In genomic region chr1:1628656-1629429, GRCh38 we compare ENCODE assay signal across 8 cellular contexts. TPM values are rescaled to one million over a fixed set of nuclear protein-coding genes. Genes with fewer than 3 reads are reported as not detected.
DNase-seq lines count a peak whose midpoint lies in the region; ATAC-seq and TF ChIP-seq lines count a peak whose summit lies in the region.

No MANE protein-coding gene starts in this region.

- no peaks in the 10 kb centered on the region for H3K9me2 ChIP-seq in DOHH2 (replicated peaks; ENCODE audit: control insufficient read depth, low read length)

- in situ Hi-C loops in brain microvascular endothelial cell (cut with HindIII; ENCODE audit: low pct_ligation_motif_present, low sequenced_read_pairs): no loop called here

- no CpG with 5 or more reads among the region's 55 CpGs for WGBS in trophoblast cell (ENCODE audit: extremely low coverage, insufficient coverage, insufficient read length)

- no peak overlapping the region for H3K18ac ChIP-seq in trophoblast cell (ENCODE audit: low read length)

- no peak overlapping the region for H2BK5ac ChIP-seq in trophoblast cell (ENCODE audit: low read depth, low read length, poor library complexity)

- H3K27ac ChIP-seq in DOHH2 (ENCODE audit: low read depth, low read length): no peak overlapping the region
- H3K27ac ChIP-seq in Peyer's patch: peak overlapping the region; percentile 82 to 91 (median 84)
- H3K27ac ChIP-seq in brain microvascular endothelial cell: no peak overlapping the region
- no peak overlapping the region for H3K27ac ChIP-seq in trophoblast cell (ENCODE audit: low read depth, low read length)
- H3K27ac ChIP-seq in caudate nucleus (ENCODE audit: low read depth, low read length): no peak overlapping the region

- peak in 2 of 3 donors; percentile 26 to 48 for DNase-seq in Peyer's patch
- no peak for DNase-seq in brain microvascular endothelial cell
- no peak for DNase-seq in trophoblast cell
- no peak for DNase-seq in dedifferentiated amniotic fluid mesenchymal stem cell (ENCODE audit: extremely low spot score)
- DNase-seq in caudate nucleus (lab: John Stamatoyannopoulos, UW): no peak
- DNase-seq in NCI-H1694 (lab: John Stamatoyannopoulos, UW): no peak

- no peaks in the 10 kb centered on the region for H3F3A ChIP-seq in DOHH2 (ENCODE audit: control insufficient read depth, insufficient read depth)

- H2AFZ ChIP-seq in trophoblast cell (ENCODE audit: insufficient read depth, low read length, poor library complexity): no peak overlapping the region

- H3K36me3 ChIP-seq in DOHH2 (ENCODE audit: control insufficient read depth, low read length) (no peaks in the 10 kb centered on the region), Peyer's patch (peaks cover 0 to 13% (median 0%) of the 10 kb centered on the region in 3 donors), brain microvascular endothelial cell (replicated peaks) (peaks cover 4% of the 10 kb centered on the region), trophoblast cell (ENCODE audit: control insufficient read depth in 1 of 2, insufficient read depth in 2 of 2, low read length in 2 of 2) (peaks cover 20 to 29% of the 10 kb centered on the region in 2 experiments)

- H3K9ac ChIP-seq in trophoblast cell (ENCODE audit: low read length): no peak overlapping the region

- H3K9me3 ChIP-seq in DOHH2 (ENCODE audit: control insufficient read depth, insufficient read depth, low read length): no peaks in the 10 kb centered on the region
- H3K9me3 ChIP-seq in Peyer's patch: no peaks in the 10 kb centered on the region
- H3K9me3 ChIP-seq in trophoblast cell (ENCODE audit: insufficient read depth, low read depth, low read length): peaks cover 10% of the 10 kb centered on the region

- no peaks in the 10 kb centered on the region for H4K20me1 ChIP-seq in DOHH2 (ENCODE audit: control insufficient read depth, insufficient read depth, low read depth, low read length)

- H4K8ac ChIP-seq in trophoblast cell (ENCODE audit: low read depth, low read length): no peak overlapping the region

- H3K79me1 ChIP-seq in trophoblast cell (ENCODE audit: low read length): peaks cover 4% of the 10 kb centered on the region

- H3K27me3 ChIP-seq in DOHH2 (ENCODE audit: control insufficient read depth, low read length) (no peaks in the 10 kb centered on the region), Peyer's patch (peaks cover 0 to 17% of the 10 kb centered on the region in 2 donors), brain microvascular endothelial cell (replicated peaks) (peaks cover 17% of the 10 kb centered on the region), trophoblast cell (ENCODE audit: insufficient read depth, low read length) (peaks cover 26% of the 10 kb centered on the region)

- no peak overlapping the region for H2BK120ac ChIP-seq in trophoblast cell (ENCODE audit: insufficient read depth, low read length, poor library complexity)

- H3K4me3 ChIP-seq in DOHH2 (ENCODE audit: low read length) (peak overlapping the region; percentile 58), Peyer's patch (peak overlapping the region; percentile 30 to 53 (median 38)), brain microvascular endothelial cell (ENCODE audit: low read depth, low read length) (no peak overlapping the region), trophoblast cell (ENCODE audit: low read depth, low read length) (no peak overlapping the region)

- no peak overlapping the region for H4K12ac ChIP-seq in trophoblast cell (ENCODE audit: low read depth, low read length)

- H3K4ac ChIP-seq in trophoblast cell (ENCODE audit: low read depth, low read length): no peak overlapping the region

- no peak overlapping the region for H4K91ac ChIP-seq in trophoblast cell (ENCODE audit: low read depth, low read length)

- H2BK12ac ChIP-seq in trophoblast cell (ENCODE audit: low read length): no peak overlapping the region

- H3K4me2 ChIP-seq in DOHH2 (ENCODE audit: low read length) (peak overlapping the region; percentile 71), trophoblast cell (ENCODE audit: low read length) (peak overlapping the region; percentile 13)

- H2AK5ac ChIP-seq in trophoblast cell (ENCODE audit: low read length): no peak overlapping the region

- TF ChIP-seq CTCF in DOHH2 (IDR thresholded peaks at IDR 0.05; ENCODE audit: low read depth, low read length, poor library complexity, severe bottlenecking) (no peak), Peyer's patch (IDR thresholded peaks at IDR 0.05) (no peak), brain microvascular endothelial cell (IDR thresholded peaks at IDR 0.05; ENCODE audit: low read depth, low read length, missing control alignments) (peak; percentile 5)

- H3K79me2 ChIP-seq in DOHH2 (ENCODE audit: control insufficient read depth, low read length) (no peaks in the 10 kb centered on the region), trophoblast cell (ENCODE audit: control insufficient read depth, insufficient read depth, low read length, poor library complexity) (no peaks in the 10 kb centered on the region)

- TF ChIP-seq POLR2A in Peyer's patch (IDR thresholded peaks at IDR 0.05): no peak

- no peak overlapping the region for H3K14ac ChIP-seq in trophoblast cell (ENCODE audit: low read length)

- ATAC-seq in GM19463 (IDR thresholded peaks at IDR 0.05; ENCODE audit: unreplicated experiment): no peak

- peaks cover 20% of the 10 kb centered on the region for H3K4me1 ChIP-seq in DOHH2 (ENCODE audit: control insufficient read depth, low read length)
- H3K4me1 ChIP-seq in Peyer's patch: peaks cover 3 to 34% (median 18%) of the 10 kb centered on the region in 4 donors
- H3K4me1 ChIP-seq in trophoblast cell (ENCODE audit: control insufficient read depth in 1 of 2, insufficient read depth in 2 of 2, low read length in 2 of 2): peaks cover 4 to 14% of the 10 kb centered on the region in 2 experiments

- no peak overlapping the region for H3K23ac ChIP-seq in trophoblast cell (ENCODE audit: low read length)

RNA-seq across cellular contexts. Expression of gene MMP23B, which starts 3.1 kb away (rescaled TPM):
- total RNA-seq in Peyer's patch: 1 to 10 TPM; 1.8 to 5.9 (median 4.1) TPM
- polyA plus RNA-seq in trophoblast cell (2013): 26.6 and 30.7 TPM in 2 replicates

RNA-seq across cellular contexts. Expression of gene MIB2, which starts 13.5 kb away (rescaled TPM):
- 100 to 1,000 TPM in 3 of 4 donors, 10 to 100 TPM in 1; 68.3 to 162 (median 113) TPM for total RNA-seq in Peyer's patch
- 76.4 and 79.3 TPM in 2 replicates for polyA plus RNA-seq in trophoblast cell (2013)

RNA-seq across cellular contexts. Expression of gene FNDC10, which starts 28.9 kb away (rescaled TPM):
- total RNA-seq in Peyer's patch: 1 to 10 TPM; 4.1 to 6.9 (median 5.7) TPM
- polyA plus RNA-seq in trophoblast cell (2013): 3.3 and 3.4 TPM in 2 replicates

RNA-seq across cellular contexts. Expression of gene CDK11B, which starts 30.0 kb away (rescaled TPM):
- 100 to 1,000 TPM in 1 of 4 donors, 10 to 100 TPM in 3; 25.7 to 124 (median 40.9) TPM for total RNA-seq in Peyer's patch
- 41.3 and 43.5 TPM in 2 replicates for polyA plus RNA-seq in trophoblast cell (2013)

RNA-seq across cellular contexts. Expression of gene SSU72, which starts 54.2 kb away (rescaled TPM):
- 100 to 1,000 TPM; 146 to 182 (median 163) TPM for total RNA-seq in Peyer's patch
- polyA plus RNA-seq in trophoblast cell (2013): 206 and 207 TPM in 2 replicates

Comparison
In these comparisons a context has a peak if more than half of its experiments do, and no peak if none do; other contexts are left out.
1. H3K27ac ChIP-seq: peak in Peyer's patch (4 of 4); none in DOHH2 (single experiment), brain microvascular endothelial cell (single experiment), trophoblast cell (single experiment) and caudate nucleus (single experiment).
2. H3K4me3 ChIP-seq: peak in DOHH2 (single experiment) and Peyer's patch (4 of 4); none in brain microvascular endothelial cell (single experiment) and trophoblast cell (single experiment).
3. DNase-seq: peak in Peyer's patch (2 of 3); none in brain microvascular endothelial cell (single experiment), trophoblast cell (0 of 2), dedifferentiated amniotic fluid mesenchymal stem cell (single experiment), caudate nucleus (0 of 61) and NCI-H1694 (single experiment).